In the genomic region with DNA sequence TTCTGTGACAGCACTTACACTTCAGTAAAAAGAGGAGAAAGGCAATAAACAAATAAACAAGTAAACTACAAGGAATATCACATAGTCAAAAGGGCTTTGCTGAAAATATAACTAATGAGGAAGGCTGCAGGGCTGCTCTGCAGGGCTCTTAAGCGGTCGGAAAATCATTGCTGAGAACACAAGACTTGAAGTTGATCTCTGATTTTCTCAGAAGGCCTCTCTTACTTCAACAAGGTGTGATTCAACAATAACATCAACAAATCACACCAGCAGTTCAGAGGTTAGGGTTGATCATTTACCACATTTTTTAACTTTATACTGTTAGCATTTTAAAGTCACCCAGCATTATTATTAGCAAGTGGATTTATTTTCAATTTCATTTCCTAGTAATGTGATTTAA, we compare ENCODE assay signal across 22 cellular contexts.
A peak's percentile ranks its signal among the peaks of the same experiment; 100 is the strongest.
DNase-seq lines count a peak whose midpoint lies in the region; ATAC-seq and TF ChIP-seq lines count a peak whose summit lies in the region.
"Had no signal": no experiment of that assay in that cellular context is flagged by ENCODE, and none has a peak within 500 bp of the region (broad histone marks: within the 10 kb centered on the region; RNA-seq: fewer than 3 reads in every experiment).

No MANE protein-coding gene starts in this region.

- no peaks in the 10 kb centered on the region for H3K79me2 ChIP-seq in GM23338 (replicated peaks; ENCODE audit: insufficient read depth)

- H3K4me1 Mint-ChIP-seq in GM23338 = peaks cover 68% of the 10 kb centered on the region
- H3K4me1 Mint-ChIP-seq in central memory CD8-positive, alpha-beta T cell = peaks cover 46% of the 10 kb centered on the region
- peaks cover 5% of the 10 kb centered on the region for H3K4me1 Mint-ChIP-seq in nephron progenitor cell

- peaks cover 47% of the 10 kb centered on the region for H3K4me1 ChIP-seq in GM23338 (ENCODE audit: insufficient read depth)
- H3K4me1 ChIP-seq: BLaER1, Peyer's patch had no signal

- H2AFZ ChIP-seq in GM23338 = no peak overlapping the region

- intact Hi-C loops in sciatic nerve (cut with DNase I) = no loop called here

- H3K9me3 Mint-ChIP-seq in GM23338 (no peaks in the 10 kb centered on the region), nephron progenitor cell (no peaks in the 10 kb centered on the region)
- no peaks in the 10 kb centered on the region for H3K9me3 Mint-ChIP-seq in central memory CD8-positive, alpha-beta T cell
- H3K9me3 Mint-ChIP-seq: CD4-positive, alpha-beta T cell; HFFc6 had no signal

- no peak overlapping the region for H3K27ac ChIP-seq in GM23338 (ENCODE audit: low read depth)
- H3K27ac ChIP-seq: 22Rv1, BLaER1, Peyer's patch had no signal

- H3K36me3 Mint-ChIP-seq in GM23338 (ENCODE audit: low read depth) (no peaks in the 10 kb centered on the region), nephron progenitor cell (ENCODE audit: low read depth) (no peaks in the 10 kb centered on the region)
- peaks cover 14% of the 10 kb centered on the region for H3K36me3 Mint-ChIP-seq in central memory CD8-positive, alpha-beta T cell (ENCODE audit: insufficient read depth)

- ATAC-seq in GM23338 (no peak), sciatic nerve (no peak), GM19452 (IDR thresholded peaks at IDR 0.05; ENCODE audit: unreplicated experiment) (no peak)
- ATAC-seq in central memory CD8-positive, alpha-beta T cell (replicated peaks; ENCODE audit: extremely low read depth, poor library complexity, severe bottlenecking) = no peak

- 0 out of 2 replicates have a peak overlapping the region, but pooled peaks have one; percentile 2 for H3K27ac Mint-ChIP-seq in GM23338
- peak overlapping the region; percentile 16 for H3K27ac Mint-ChIP-seq in central memory CD8-positive, alpha-beta T cell (ENCODE audit: low read depth)
- H3K27ac Mint-ChIP-seq in nephron progenitor cell = peak overlapping the region; percentile 14
- H3K27ac Mint-ChIP-seq: HFFc6 had no signal

- no peaks in the 10 kb centered on the region for H3F3A ChIP-seq in GM23338 (replicated peaks; ENCODE audit: low read depth)

- no peak overlapping the region for H3K4me3 ChIP-seq in GM23338
- H3K4me3 ChIP-seq: BLaER1, MG63, Peyer's patch had no signal

- H3K9me2 ChIP-seq in GM23338 (ENCODE audit: insufficient read depth) = no peaks in the 10 kb centered on the region

- TF ChIP-seq CTCF in GM23338 (conservative IDR thresholded peaks at IDR 0.05; ENCODE audit: low read depth in 2 of 2) (no peak), nephron progenitor cell (IDR thresholded peaks at IDR 0.05) (no peak)

- peak overlapping the region; percentile 15; the same call in 1 of the 2 replicates for H3K4me2 ChIP-seq in GM23338
- H3K4me2 ChIP-seq: BLaER1 had no signal

- H3K27me3 Mint-ChIP-seq in GM23338 (ENCODE audit: insufficient read depth, low read depth, poor library complexity) (no peaks in the 10 kb centered on the region), nephron progenitor cell (ENCODE audit: low read depth, poor library complexity) (no peaks in the 10 kb centered on the region)
- H3K27me3 Mint-ChIP-seq in central memory CD8-positive, alpha-beta T cell = no peaks in the 10 kb centered on the region
- H3K27me3 Mint-ChIP-seq: CD4-positive, alpha-beta T cell had no signal

- peak; percentile 37 for DNase-seq in NCI-H82 (lab: John Stamatoyannopoulos, UW)
- no peak for DNase-seq in NCI-H82 treated with DMSO at 0.1 percent for 48 hours (lab: John Stamatoyannopoulos, UW; ENCODE audit: unreplicated experiment)
- no peak for DNase-seq in GM23338 (ENCODE audit: low spot score)
- no peak for DNase-seq in central memory CD8-positive, alpha-beta T cell (ENCODE audit: low spot score in 2 of 2)
- no peak for DNase-seq in nephron progenitor cell
- no peak for DNase-seq in sciatic nerve (ENCODE audit: low spot score)
- DNase-seq in cerebellum (ENCODE audit: low spot score) = no peak
- DNase-seq: ACHN; Calu3; CD4-positive, alpha-beta T cell; DMS153; HFFc6; MG63; NCI-H1048; NCI-H1417 treated with DMSO at 0.1 percent for 48 hours; NCI-H187 treated with DMSO at 0.1 percent for 48 hours; NCI-H2107; NK-92 treated with Interleukin-12 subunit alpha and Interleukin-12 subunit beta, amount 100 ng/mL, for 24 hours; Peyer's patch had no signal

- no peaks in the 10 kb centered on the region for H4K20me1 ChIP-seq in GM23338 (replicated peaks; ENCODE audit: insufficient read depth)

- H3K27me3 ChIP-seq in GM23338 (ENCODE audit: insufficient read depth) = no peaks in the 10 kb centered on the region
- H3K27me3 ChIP-seq: BLaER1, MG63, Peyer's patch had no signal

- H3K4me3 Mint-ChIP-seq in GM23338 (no peak overlapping the region), nephron progenitor cell (no peak overlapping the region)
- H3K4me3 Mint-ChIP-seq in central memory CD8-positive, alpha-beta T cell = no peak overlapping the region
- H3K4me3 Mint-ChIP-seq: CD4-positive, alpha-beta T cell; HFFc6 had no signal

- H3K36me3 ChIP-seq in GM23338 (ENCODE audit: insufficient read depth) = no peaks in the 10 kb centered on the region
- H3K36me3 ChIP-seq: BLaER1, MG63, Peyer's patch had no signal

TF ChIP-seq in GM23338, 12 proteins besides CTCF, POLR2A, EP300 and RAD21:
- TF ChIP-seq JUNB (IDR thresholded peaks at IDR 0.05; ENCODE audit: unreplicated experiment) = no peak
- no peak for TF ChIP-seq EZH2 (IDR thresholded peaks at IDR 0.05; ENCODE audit: low read depth, unreplicated experiment)
